In genomic region chr4:168141733-168142132, GRCh38 we compare ENCODE assay signal across 7 cellular contexts. TPM values are rescaled to one million over a fixed set of nuclear protein-coding genes. Genes with fewer than 3 reads are reported as not detected.
"Had no signal": no experiment of that assay in that cellular context is flagged by ENCODE, and none has a peak within 500 bp of the region (broad histone marks: within the 10 kb centered on the region; RNA-seq: fewer than 3 reads in every experiment).

No MANE protein-coding gene starts in this region.

- H3K9me3 ChIP-seq: HAP-1 had no signal

- DNase-seq: GOT3, H7, IMR-90, KBM-7 had no signal

- H3K27ac ChIP-seq: KMS-11 had no signal

- H3K4me3 ChIP-seq: HAP-1 had no signal

- H3K9ac ChIP-seq: KMS-11 had no signal

- H3K36me3 ChIP-seq: HAP-1 had no signal

- FAIRE-seq: HTR-8/SVneo had no signal

- H3K4me2 ChIP-seq: KMS-11 had no signal

RNA-seq across cellular contexts. Expression of gene ANXA10, which starts 49.4 kb away (rescaled TPM):
- total RNA-seq: H7 had no signal
